8 cellular contexts compared by ENCODE assay signal in genomic region chr19:1094978-1095701, GRCh38. TPM values are rescaled to one million over a fixed set of nuclear protein-coding genes. Genes with fewer than 3 reads are reported as not detected.
DNase-seq lines count a peak whose midpoint lies in the region; ATAC-seq and TF ChIP-seq lines count a peak whose summit lies in the region.

Gene POLR2E (minus strand): TSS chr19:1095375. CDS start chr19:1095315, 60 bp downstream.

- intact Hi-C loops in transverse colon (cut with DNase I; ENCODE audit: low total_unique reads) = no loop called here

- peak within 1 kb of the TSS; percentile 72 for H3K18ac ChIP-seq in trophoblast cell (ENCODE audit: low read length)

- H3K79me2 ChIP-seq in trophoblast cell (ENCODE audit: control insufficient read depth, insufficient read depth, low read length, poor library complexity) = peaks cover 14% of the 10 kb centered on the region

- H2BK120ac ChIP-seq in trophoblast cell (ENCODE audit: insufficient read depth, low read length, poor library complexity) = peak within 1 kb of the TSS; percentile 36

- TF ChIP-seq EP300 in transverse colon (IDR thresholded peaks at IDR 0.05; ENCODE audit: low read depth) = no peak

- H3K9me3 ChIP-seq in adipocyte (ENCODE audit: control insufficient read depth, low read length) = peaks cover 6% of the 10 kb centered on the region
- H3K9me3 ChIP-seq in cardiac muscle cell (ENCODE audit: low read depth) = no peaks in the 10 kb centered on the region
- H3K9me3 ChIP-seq in trophoblast cell (ENCODE audit: insufficient read depth, low read depth, low read length) = no peaks in the 10 kb centered on the region
- no peaks in the 10 kb centered on the region for H3K9me3 ChIP-seq in transverse colon

- ATAC-seq in HG02678 (IDR thresholded peaks at IDR 0.05; ENCODE audit: unreplicated experiment) = peak; percentile 89

- peaks cover 15% of the 10 kb centered on the region for H3K79me1 ChIP-seq in trophoblast cell (ENCODE audit: low read length)

- no peaks in the 10 kb centered on the region for H3K27me3 ChIP-seq in adipocyte (replicated peaks; ENCODE audit: control insufficient read depth, insufficient read depth, low read length)
- H3K27me3 ChIP-seq in cardiac muscle cell = no peaks in the 10 kb centered on the region
- H3K27me3 ChIP-seq in trophoblast cell (ENCODE audit: insufficient read depth, low read length) = no peaks in the 10 kb centered on the region
- H3K27me3 ChIP-seq in transverse colon = no peaks in the 10 kb centered on the region

- in situ Hi-C loops in transverse colon (cut with MboI; ENCODE audit: low pct_ligation_motif_present in 1 of 4, low pct_unique_long_range_greater_than_20kb in 1 of 4, low sequenced_read_pairs in 3 of 4) = no loop called here

- H3K4me2 ChIP-seq in trophoblast cell (ENCODE audit: low read length) = peak within 1 kb of the TSS; percentile 96

- peak within 1 kb of the TSS; percentile 33 for H3K27ac ChIP-seq in cardiac muscle cell
- H3K27ac ChIP-seq in trophoblast cell (ENCODE audit: low read depth, low read length) = no peak within 1 kb of the TSS
- H3K27ac ChIP-seq in transverse colon = peak within 1 kb of the TSS; percentile 79 to 88 (median 86)

- H2BK5ac ChIP-seq in trophoblast cell (ENCODE audit: low read depth, low read length, poor library complexity) = peak within 1 kb of the TSS; percentile 16

- H3K9ac ChIP-seq in adipocyte (ENCODE audit: low read length) = peak within 1 kb of the TSS; percentile 96
- peak within 1 kb of the TSS; percentile 94 for H3K9ac ChIP-seq in trophoblast cell (ENCODE audit: low read length)

- peak within 1 kb of the TSS; percentile 100 for H3K4ac ChIP-seq in trophoblast cell (ENCODE audit: low read depth, low read length)

- peak within 1 kb of the TSS; percentile 33 for H4K91ac ChIP-seq in trophoblast cell (ENCODE audit: low read depth, low read length)

- peak; percentile 99 to 100 (median 99) for DNase-seq in NCI-H1417 (lab: John Stamatoyannopoulos, UW)
- peak; percentile 98 for DNase-seq in T follicular helper cell (ENCODE audit: low read depth)
- DNase-seq in adipocyte (ENCODE audit: low read depth) = peak; percentile 99
- peak; percentile 99 for DNase-seq in cardiac muscle cell (ENCODE audit: low read depth in 1 of 2, low spot score in 1 of 2)
- peak; percentile 96 to 99 for DNase-seq in trophoblast cell
- peak; percentile 99 for DNase-seq in transverse colon

- WGBS in trophoblast cell (ENCODE audit: extremely low coverage, insufficient coverage, insufficient read length) = no CpG with 5 or more reads among the region's 81 CpGs
- 0% methylated on average over 70 of the region's 81 CpGs; no CpG with 5 or more reads in 1 of the 2 donors for WGBS in transverse colon (ENCODE audit: low coverage in 1 of 2), 2 donors

- peak within 1 kb of the TSS; percentile 65 for H4K12ac ChIP-seq in trophoblast cell (ENCODE audit: low read depth, low read length)

- H4K8ac ChIP-seq in trophoblast cell (ENCODE audit: low read depth, low read length) = peak within 1 kb of the TSS; percentile 77

- H3K36me3 ChIP-seq in adipocyte (ENCODE audit: control insufficient read depth, insufficient read depth, low read length, severe bottlenecking) = peaks cover 22% of the 10 kb centered on the region
- H3K36me3 ChIP-seq in cardiac muscle cell = peaks cover 14% of the 10 kb centered on the region
- peaks cover 30% of the 10 kb centered on the region in 2 experiments for H3K36me3 ChIP-seq in trophoblast cell (ENCODE audit: control insufficient read depth in 1 of 2, insufficient read depth in 2 of 2, low read length in 2 of 2)
- peaks cover 0 to 15% (median 6%) of the 10 kb centered on the region in 4 donors for H3K36me3 ChIP-seq in transverse colon

- no peak within 1 kb of the TSS for H2BK12ac ChIP-seq in trophoblast cell (ENCODE audit: low read length)

- H2AFZ ChIP-seq in trophoblast cell (ENCODE audit: insufficient read depth, low read length, poor library complexity) = peak within 1 kb of the TSS; percentile 35

- H2AK5ac ChIP-seq in trophoblast cell (ENCODE audit: low read length) = peak within 1 kb of the TSS; percentile 60

- peak within 1 kb of the TSS; percentile 78 for H3K14ac ChIP-seq in trophoblast cell (ENCODE audit: low read length)

- H3K4me3 ChIP-seq in adipocyte (ENCODE audit: low read length) (peak within 1 kb of the TSS; percentile 96), cardiac muscle cell (peak within 1 kb of the TSS; percentile 73), trophoblast cell (ENCODE audit: low read depth, low read length) (peak within 1 kb of the TSS; percentile 96), transverse colon (peak within 1 kb of the TSS; percentile 89 to 98 (median 92))

- H3K23ac ChIP-seq in trophoblast cell (ENCODE audit: low read length) = no peak within 1 kb of the TSS

- peaks cover 43% of the 10 kb centered on the region for H3K4me1 ChIP-seq in adipocyte (ENCODE audit: control insufficient read depth, insufficient read depth, low read length)
- peaks cover 6% of the 10 kb centered on the region for H3K4me1 ChIP-seq in cardiac muscle cell (ENCODE audit: low read depth)
- peaks cover 20 to 22% of the 10 kb centered on the region in 2 experiments for H3K4me1 ChIP-seq in trophoblast cell (ENCODE audit: control insufficient read depth in 1 of 2, insufficient read depth in 2 of 2, low read length in 2 of 2)
- H3K4me1 ChIP-seq in transverse colon = peaks cover 12 to 46% (median 32%) of the 10 kb centered on the region in 4 donors

- TF ChIP-seq CTCF in cardiac muscle cell (IDR thresholded peaks at IDR 0.05; ENCODE audit: low read depth, low read length) (no peak), transverse colon (IDR thresholded peaks at IDR 0.05) (no peak)

- TF ChIP-seq POLR2A in GM10847 (IDR thresholded peaks at IDR 0.05; ENCODE audit: extremely low read depth, insufficient read length) = peak; percentile 69
- TF ChIP-seq POLR2A in transverse colon (IDR thresholded peaks at IDR 0.05) = peak; percentile 90

RNA-seq across cellular contexts. Expression of gene POLR2E, which starts in this region (rescaled TPM):
- total RNA-seq in cardiac muscle cell (371 and 410 TPM in 2 replicates), transverse colon (100 to 1,000 TPM in 2 of 4 donors, 10 to 100 TPM in 2; 74.8 to 167 (median 103) TPM)
- polyA plus RNA-seq in cardiac muscle cell = 409 and 487 TPM in 2 replicates
- polyA plus RNA-seq in trophoblast cell (2013) = 192 and 197 TPM in 2 replicates
